ENCODE assay signal across 12 cellular contexts in genomic region chr10:101230185-101230917, GRCh38. TPM values are rescaled to one million over a fixed set of nuclear protein-coding genes. Genes with fewer than 3 reads are reported as not detected.
DNase-seq lines count a peak whose midpoint lies in the region; ATAC-seq, FAIRE-seq and TF ChIP-seq lines count a peak whose summit lies in the region.
"Had no signal": no experiment of that assay in that cellular context is flagged by ENCODE, and none has a peak within 500 bp of the region (broad histone marks: within the 10 kb centered on the region; RNA-seq: fewer than 3 reads in every experiment).

No MANE protein-coding gene starts in this region.

- no peak overlapping the region for H2BK120ac ChIP-seq in H9 (ENCODE audit: low read depth, low read length, poor library complexity, severe bottlenecking)

- TF ChIP-seq CTCF in cardiac muscle cell (IDR thresholded peaks at IDR 0.05; ENCODE audit: low read depth, low read length), result no peak
- TF ChIP-seq CTCF in VCaP (conservative IDR thresholded peaks at IDR 0.05), result no peak
- no peak for TF ChIP-seq CTCF in HepG2 (CRISPR knock-in tag; IDR thresholded peaks at IDR 0.05)
- TF ChIP-seq CTCF in upper lobe of right lung (IDR thresholded peaks at IDR 0.05), result no peak
- no peak for TF ChIP-seq CTCF in spleen (IDR thresholded peaks at IDR 0.05 in 8 of 11, conservative IDR thresholded peaks at IDR 0.05 in 3 of 11)
- no peak for TF ChIP-seq CTCF in H9 (conservative IDR thresholded peaks at IDR 0.05)

- peak overlapping the region; percentile 51; the same call in 1 of the 2 replicates for H3K4me2 ChIP-seq in HepG2 (ENCODE audit: low read depth, low read length)
- H3K4me2 ChIP-seq in H9 (ENCODE audit: insufficient read depth, insufficient read length, low read length), result no peak overlapping the region

- H2AFZ ChIP-seq in HepG2 (ENCODE audit: low read length), result no peak overlapping the region
- H2AFZ ChIP-seq in H9 (ENCODE audit: low read length), result no peak overlapping the region

- H2AK5ac ChIP-seq in H9 (ENCODE audit: insufficient read length, low read length), result no peak overlapping the region

- peaks cover 99% of the 10 kb centered on the region for H3K27me3 Mint-ChIP-seq in H9 (ENCODE audit: low read depth)

- H3K9ac ChIP-seq in HepG2 (ENCODE audit: insufficient read depth, low read depth, low read length) (no peak overlapping the region), H9 (ENCODE audit: extremely low read depth, insufficient read length, low read length) (no peak overlapping the region)

- H3K23ac ChIP-seq in H9 (ENCODE audit: insufficient read length, low read depth, low read length), result no peak overlapping the region

- no peaks in the 10 kb centered on the region for H3K36me3 ChIP-seq in cardiac muscle cell
- no peaks in the 10 kb centered on the region for H3K36me3 ChIP-seq in HepG2 (replicated peaks in 1 of 2; ENCODE audit: control insufficient read depth in 1 of 2, insufficient read depth in 2 of 2, low read length in 2 of 2)
- H3K36me3 ChIP-seq in upper lobe of right lung, result no peaks in the 10 kb centered on the region
- no peaks in the 10 kb centered on the region for H3K36me3 ChIP-seq in spleen

- under 1% methylated on average over 14 of the region's 31 CpGs for WGBS in HepG2 (ENCODE audit: low lambda C conversion rate)
- 4 to 10% (median 6%) methylated on average over 19 to 31 of the region's 31 CpGs for WGBS in spleen, 5 donors
- WGBS in H9 (ENCODE audit: extremely low coverage, insufficient read length, low lambda C conversion rate), result no CpG with 5 or more reads among the region's 31 CpGs

- no peaks in the 10 kb centered on the region for H3K9me3 ChIP-seq in cardiac muscle cell (ENCODE audit: low read depth)
- no peaks in the 10 kb centered on the region for H3K9me3 ChIP-seq in HepG2 (ENCODE audit: low read length)
- H3K9me3 ChIP-seq in upper lobe of right lung, result no peaks in the 10 kb centered on the region
- no peaks in the 10 kb centered on the region for H3K9me3 ChIP-seq in spleen
- H3K9me3 ChIP-seq in H9 (ENCODE audit: control insufficient read depth, low read depth, low read length), result no peaks in the 10 kb centered on the region

- H3K79me2 ChIP-seq in HepG2 (ENCODE audit: insufficient read depth, low read length) (no peaks in the 10 kb centered on the region), H9 (ENCODE audit: insufficient read depth, low read length) (no peaks in the 10 kb centered on the region; the same call in 1 of the 2 replicates)

- no peak overlapping the region for H4K5ac ChIP-seq in H9 (ENCODE audit: insufficient read length, low read depth, low read length)

- H3K56ac ChIP-seq in H9 (ENCODE audit: insufficient read length, low read depth, low read length), result no peak overlapping the region

- H4K20me1 ChIP-seq in HepG2 (ENCODE audit: insufficient read depth, low read length), result peaks cover 5% of the 10 kb centered on the region; the same call in 1 of the 2 replicates
- H4K20me1 ChIP-seq in H9 (ENCODE audit: control insufficient read depth, insufficient read depth, insufficient read length), result no peaks in the 10 kb centered on the region

- peaks cover 11 to 26% of the 10 kb centered on the region in 2 experiments for H3K4me1 Mint-ChIP-seq in H9

- H3K9me3 Mint-ChIP-seq in H9, result peaks cover 0 to 4% of the 10 kb centered on the region in 2 experiments; a peak in 4 of 5 replicates
- H3K9me3 Mint-ChIP-seq: activated T-cell treated with anti-CD3 and anti-CD28 coated beads, Interleukin-2, amount 50 U/mL, for 72 hours had no signal

- H4K8ac ChIP-seq in H9 (replicated peaks; ENCODE audit: insufficient read length, low read depth, low read length), result no peak overlapping the region

- H3T11ph ChIP-seq in H9 (ENCODE audit: low read length), result no peak overlapping the region

- H2BK12ac ChIP-seq in H9 (ENCODE audit: insufficient read length, low read depth, low read length), result no peak overlapping the region

- no peak for TF ChIP-seq POLR2A in HepG2 (IDR thresholded peaks at IDR 0.05; ENCODE audit: insufficient read depth in 1 of 2, low read depth in 2 of 2, low read length in 2 of 2)
- no peak for TF ChIP-seq POLR2A in spleen (IDR thresholded peaks at IDR 0.05)

- no peak overlapping the region for H3K4ac ChIP-seq in H9 (ENCODE audit: low read depth, low read length)

- no peak overlapping the region for H4K91ac ChIP-seq in H9 (ENCODE audit: insufficient read length, low read depth, low read length)

- no peak overlapping the region for H2BK20ac ChIP-seq in H9 (ENCODE audit: low read depth, low read length, poor library complexity, severe bottlenecking)

- no TSS peak for BruUV-seq in HepG2 (replicated peaks; lab: Mats Ljungman, UMichigan)

- TF ChIP-seq EP300 in HepG2 (IDR thresholded peaks at IDR 0.05; ENCODE audit: low read depth in 2 of 2, low read length in 2 of 2) (no peak), HepG2 (CRISPR knock-in tag; IDR thresholded peaks at IDR 0.05; ENCODE audit: borderline replicate concordance) (no peak)

- H3K4me1 ChIP-seq in cardiac muscle cell (ENCODE audit: low read depth) (peaks cover 14% of the 10 kb centered on the region), HepG2 (ENCODE audit: insufficient read depth, low read length) (peaks cover 19% of the 10 kb centered on the region), upper lobe of right lung (peaks cover 32% of the 10 kb centered on the region), spleen (peaks cover 25 to 52% (median 50%) of the 10 kb centered on the region in 6 donors), H9 (ENCODE audit: insufficient read depth, low read length) (no peaks in the 10 kb centered on the region)

- H3K4me3 Mint-ChIP-seq in H9, result peak overlapping the region in 1 of 2 experiments; percentile 50; a peak in 3 of 5 replicates

- H3K79me1 ChIP-seq in H9 (ENCODE audit: insufficient read depth, low read depth, low read length, poor library complexity, severe bottlenecking), result no peaks in the 10 kb centered on the region

- CTCF ChIA-PET in HepG2 (lab: Yijun Ruan, JAX; ENCODE audit: low intra/inter-chr PET ratio, low total read pairs), result no interaction called here

- no peak overlapping the region for H3K14ac ChIP-seq in H9 (ENCODE audit: insufficient read depth, low read length)

- intact Hi-C loops in cardiac septum (cut with DNase I), result no loop called here
- intact Hi-C loops in HepG2 (cut with micrococcal nuclease; ENCODE audit: unreplicated experiment), result no loop called here
- intact Hi-C loops in upper lobe of right lung (cut with DNase I), result no loop called here
- intact Hi-C loops in spleen (cut with DNase I; ENCODE audit: low total_unique reads), result no loop called here

- POLR2A ChIA-PET in HepG2 (lab: Yijun Ruan, JAX), result no interaction called here

- peak; percentile 59 for ATAC-seq in HepG2
- ATAC-seq in upper lobe of right lung, result peak; percentile 29
- ATAC-seq: activated T-cell treated with anti-CD3 and anti-CD28 coated beads, Interleukin-2, amount 50 U/mL, for 72 hours had no signal

- H3K4me3 ChIP-seq in cardiac muscle cell, result peak overlapping the region; percentile 6
- peak overlapping the region in 2 of 3 experiments; percentile 7 to 52; a peak in 2 of 6 replicates for H3K4me3 ChIP-seq in HepG2 (replicated peaks in 1 of 3; ENCODE audit: insufficient read depth in 1 of 3, low read depth in 2 of 3, low read length in 3 of 3)
- peak overlapping the region; percentile 31 for H3K4me3 ChIP-seq in upper lobe of right lung
- peak overlapping the region in 1 of 8 donors; percentile 53 for H3K4me3 ChIP-seq in spleen

- no peak overlapping the region for H3K27ac ChIP-seq in cardiac muscle cell
- H3K27ac ChIP-seq in VCaP, result peak overlapping the region; percentile 26; the same call in 1 of the 2 replicates
- H3K27ac ChIP-seq in HepG2 (ENCODE audit: extremely low read length, insufficient read depth, low read length), result no peak overlapping the region
- no peak overlapping the region for H3K27ac ChIP-seq in upper lobe of right lung
- no peak overlapping the region for H3K27ac ChIP-seq in spleen
- H3K27ac ChIP-seq in H9 (ENCODE audit: insufficient read length, low read depth, low read length), result no peak overlapping the region

- no peak overlapping the region for H3K18ac ChIP-seq in H9 (ENCODE audit: insufficient read length, low read depth, low read length)

- no peak for DNase-seq in cardiac muscle cell (ENCODE audit: low read depth in 1 of 2, low spot score in 1 of 2)
- no peak for DNase-seq in cardiac septum (ENCODE audit: low spot score)
- DNase-seq in HepG2 (ENCODE audit: low spot score), result no peak
- no peak for DNase-seq in upper lobe of right lung
- DNase-seq in spleen, result no peak
- DNase-seq in H9, result no peak
- no peak for DNase-seq in SK-N-DZ (ENCODE audit: low spot score)
- DNase-seq: activated T-cell treated with anti-CD3 and anti-CD28 coated beads, Interleukin-2, amount 50 U/mL, for 72 hours; cortex of kidney; NCI-H2081 treated with DMSO at 0.1 percent for 48 hours had no signal

- no peak overlapping the region for H3K27ac Mint-ChIP-seq in H9
- H3K27ac Mint-ChIP-seq: activated T-cell treated with anti-CD3 and anti-CD28 coated beads, Interleukin-2, amount 50 U/mL, for 72 hours had no signal

- TF ChIP-seq RAD21 in HepG2 (CRISPR knock-in tag; IDR thresholded peaks at IDR 0.05), result no peak

- no peaks in the 10 kb centered on the region; a peak in 1 of 7 replicates for H3K36me3 Mint-ChIP-seq in H9 (ENCODE audit: insufficient read depth in 1 of 3, low read depth in 3 of 3)

- H3K27me3 ChIP-seq in cardiac muscle cell (peaks cover 100% of the 10 kb centered on the region), HepG2 (ENCODE audit: control insufficient read depth in 1 of 2, insufficient read depth in 2 of 2, low read length in 2 of 2) (peaks cover 13 to 98% of the 10 kb centered on the region in 2 experiments), upper lobe of right lung (peaks cover 99% of the 10 kb centered on the region), spleen (replicated peaks in 1 of 7) (peaks cover 19 to 100% (median 100%) of the 10 kb centered on the region in 7 donors), H9 (ENCODE audit: insufficient read depth, low read length) (peaks cover 99% of the 10 kb centered on the region)

- H2BK5ac ChIP-seq in H9 (ENCODE audit: insufficient read length, low read length), result no peak overlapping the region

- in situ Hi-C loops in HepG2 (cut with HindIII; ENCODE audit: extremely low pct_ligation_motif_present, low pct_unique_long_range_greater_than_20kb), result no loop called here

- no peaks in the 10 kb centered on the region for H3K23me2 ChIP-seq in H9 (ENCODE audit: insufficient read length, low read depth, low read length, poor library complexity, severe bottlenecking)

- H2BK15ac ChIP-seq in H9 (ENCODE audit: low read depth, low read length), result no peak overlapping the region

- no peak for FAIRE-seq in HepG2 (lab: Jason Lieb, UNC)
- FAIRE-seq: H54 had no signal

RNA-seq across cellular contexts. Expression of gene LBX1, which starts 1.1 kb away (rescaled TPM):
- not detected in 2 replicates for total RNA-seq in cardiac muscle cell
- polyA plus RNA-seq in cardiac muscle cell, result not detected in 2 replicates
- 0.13 TPM for total RNA-seq in cardiac septum
- not detected in 2 replicates for total RNA-seq in HepG2 (2016; rRNA removed; fragmentation: Illumina TruSeq; extraction: Trizol)
- not detected in 2 replicates for total RNA-seq in HepG2 (2016; cell fraction: cytosol; rRNA removed; fragmentation: Illumina TruSeq; extraction: Trizol; ENCODE audit: low read depth)
- not detected in 2 replicates for total RNA-seq in HepG2 (2016; cell fraction: insoluble cytoplasmic fraction; rRNA removed; fragmentation: Illumina TruSeq; extraction: Trizol)
- total RNA-seq in HepG2 (2016; cell fraction: membrane; rRNA removed; fragmentation: Illumina TruSeq; extraction: Trizol), result not detected in 2 replicates
- total RNA-seq in HepG2 (2016; cell fraction: nucleus; rRNA removed; fragmentation: Illumina TruSeq; extraction: Trizol), result not detected in 2 replicates
- not detected in 2 replicates for polyA plus RNA-seq in HepG2 (2011; rRNA removed)
- not detected in 2 replicates for polyA plus RNA-seq in HepG2 (2011; cell fraction: cytosol; rRNA removed)
- polyA plus RNA-seq in HepG2 (2011; cell fraction: nucleus; rRNA removed), result not detected in 2 replicates
- not detected in 2 replicates for polyA plus RNA-seq in HepG2 (2012)
- polyA plus RNA-seq in HepG2 (2016; cell fraction: cytosol; fragmentation: Illumina TruSeq; extraction: Trizol; ENCODE audit: low read depth), result not detected in 2 replicates
- polyA plus RNA-seq in HepG2 (2016; cell fraction: insoluble cytoplasmic fraction; fragmentation: Illumina TruSeq; extraction: Trizol; ENCODE audit: low read depth), result not detected in 2 replicates
- not detected in 2 replicates for polyA plus RNA-seq in HepG2 (2016; cell fraction: membrane; fragmentation: Illumina TruSeq; extraction: Trizol; ENCODE audit: low read depth)
- not detected in 2 replicates for polyA plus RNA-seq in HepG2 (2016; cell fraction: nucleus; fragmentation: Illumina TruSeq; extraction: Trizol; ENCODE audit: insufficient read depth, low read depth)
- not detected in 2 replicates for polyA minus RNA-seq in HepG2 (2011; rRNA and poly(A)+ RNA removed; ENCODE audit: low replicate concordance)
- not detected in 2 replicates for polyA minus RNA-seq in HepG2 (2011; cell fraction: cytosol; rRNA and poly(A)+ RNA removed)
- not detected in 2 replicates for polyA minus RNA-seq in HepG2 (2011; cell fraction: nucleus; rRNA and poly(A)+ RNA removed)
- total RNA-seq in upper lobe of right lung, result not detected
- not detected for total RNA-seq in spleen
- not detected for polyA plus RNA-seq in spleen
- total RNA-seq in H9 (2021), result not detected in 2 replicates
- polyA plus RNA-seq in SK-N-DZ (2014; cell fraction: cytosol; rRNA removed), result not detected in 2 replicates
- not detected in 2 replicates for polyA plus RNA-seq in SK-N-DZ (2014; cell fraction: nucleus; rRNA removed)
- total RNA-seq: activated T-cell treated with anti-CD3 and anti-CD28 coated beads, Interleukin-2, amount 50 U/mL, for 72 hours had no signal
